ENCODE assay signal across 20 cellular contexts in genomic region chr1:232380131-232380530, GRCh38.
DNase-seq lines count a peak whose midpoint lies in the region; ATAC-seq and TF ChIP-seq lines count a peak whose summit lies in the region.
"Had no signal": no experiment of that assay in that cellular context is flagged by ENCODE, and none has a peak within 500 bp of the region (broad histone marks: within the 10 kb centered on the region; RNA-seq: fewer than 3 reads in every experiment).

No MANE protein-coding gene starts in this region.

- 0 out of 7 replicates have a peak, but pooled peaks cover 0 to 3% (median 0%) of the 10 kb centered on the region in 3 experiments for H3K36me3 Mint-ChIP-seq in H9 (ENCODE audit: insufficient read depth in 1 of 3, low read depth in 3 of 3)
- no peaks in the 10 kb centered on the region for H3K36me3 Mint-ChIP-seq in natural killer cell
- H3K36me3 Mint-ChIP-seq: CD14-positive monocyte; CD4-positive, alpha-beta memory T cell; CD4-positive, CD25-positive, alpha-beta regulatory T cell; CD8-positive, alpha-beta memory T cell had no signal

- WGBS in H9 (ENCODE audit: extremely low coverage, insufficient read length, low lambda C conversion rate), result no CpG with 5 or more reads among the region's 3 CpGs
- WGBS in mesendoderm (ENCODE audit: extremely low coverage, insufficient coverage, low lambda C conversion rate), result no CpG with 5 or more reads among the region's 3 CpGs
- no CpG with 5 or more reads among the region's 3 CpGs for WGBS in trophoblast cell (ENCODE audit: extremely low coverage, insufficient coverage, insufficient read length)

- intact Hi-C loops in natural killer cell (cut with micrococcal nuclease), result no loop called here

- H3K23ac ChIP-seq in H9 (ENCODE audit: insufficient read length, low read depth, low read length) (no peak overlapping the region), mesendoderm (ENCODE audit: low read length) (no peak overlapping the region), trophoblast cell (ENCODE audit: low read length) (no peak overlapping the region)

- no peak overlapping the region for H4K12ac ChIP-seq in trophoblast cell (ENCODE audit: low read depth, low read length)

- no peak overlapping the region for H2AFZ ChIP-seq in H9 (ENCODE audit: low read length)
- H2AFZ ChIP-seq in trophoblast cell (ENCODE audit: insufficient read depth, low read length, poor library complexity), result no peak overlapping the region

- no peak overlapping the region for H3K27ac ChIP-seq in H9 (ENCODE audit: insufficient read length, low read depth, low read length)
- peak overlapping the region; percentile 88 for H3K27ac ChIP-seq in VCaP
- H3K27ac ChIP-seq in mesendoderm (ENCODE audit: low read depth, low read length), result no peak overlapping the region
- H3K27ac ChIP-seq in trophoblast cell (ENCODE audit: low read depth, low read length), result no peak overlapping the region
- H3K27ac ChIP-seq: BLaER1 had no signal

- no peak overlapping the region for H3K4me2 ChIP-seq in H9 (ENCODE audit: insufficient read depth, insufficient read length, low read length)
- H3K4me2 ChIP-seq in mesendoderm (ENCODE audit: low read length), result no peak overlapping the region
- H3K4me2 ChIP-seq in trophoblast cell (ENCODE audit: low read length), result no peak overlapping the region
- H3K4me2 ChIP-seq: BLaER1 had no signal

- H3K9me3 ChIP-seq in H9 (ENCODE audit: control insufficient read depth, low read depth, low read length), result no peaks in the 10 kb centered on the region
- H3K9me3 ChIP-seq in trophoblast cell (ENCODE audit: insufficient read depth, low read depth, low read length), result peaks cover 4% of the 10 kb centered on the region
- H3K9me3 ChIP-seq: BE2C, BLaER1 had no signal

- H2BK5ac ChIP-seq in H9 (ENCODE audit: insufficient read length, low read length), result no peak overlapping the region
- no peak overlapping the region for H2BK5ac ChIP-seq in mesendoderm (ENCODE audit: low read length)
- no peak overlapping the region for H2BK5ac ChIP-seq in trophoblast cell (ENCODE audit: low read depth, low read length, poor library complexity)

- no peak overlapping the region for H4K8ac ChIP-seq in H9 (replicated peaks; ENCODE audit: insufficient read length, low read depth, low read length)
- no peak overlapping the region for H4K8ac ChIP-seq in mesendoderm (ENCODE audit: low read depth, low read length)
- no peak overlapping the region for H4K8ac ChIP-seq in trophoblast cell (ENCODE audit: low read depth, low read length)

- DNase-seq in H9, result peak; percentile 23
- no peak for DNase-seq in mesendoderm
- DNase-seq in trophoblast cell, result no peak
- no peak for DNase-seq in retina
- DNase-seq in putamen (ENCODE audit: low spot score), result no peak
- DNase-seq in natural killer cell, result no peak
- no peak for DNase-seq in GM19238 (ENCODE audit: insufficient read length, low spot score)
- DNase-seq: 8988T; ACHN; BE2C; Calu3; CD4-positive, alpha-beta memory T cell; CD4-positive, CD25-positive, alpha-beta regulatory T cell; CD8-positive, alpha-beta memory T cell; COR-L47; DMS79 treated with DMSO at 0.1 percent for 48 hours; GF-D8 had no signal

- H3K4me3 Mint-ChIP-seq in H9 (no peak overlapping the region), natural killer cell (no peak overlapping the region)
- H3K4me3 Mint-ChIP-seq: CD14-positive monocyte; CD4-positive, alpha-beta memory T cell; CD4-positive, CD25-positive, alpha-beta regulatory T cell; CD8-positive, alpha-beta memory T cell had no signal

- no peaks in the 10 kb centered on the region for H3K79me1 ChIP-seq in H9 (ENCODE audit: insufficient read depth, low read depth, low read length, poor library complexity, severe bottlenecking)
- H3K79me1 ChIP-seq in mesendoderm (ENCODE audit: low read length), result no peaks in the 10 kb centered on the region
- H3K79me1 ChIP-seq in trophoblast cell (ENCODE audit: low read length), result no peaks in the 10 kb centered on the region

- H3K56ac ChIP-seq in H9 (ENCODE audit: insufficient read length, low read depth, low read length), result no peak overlapping the region
- no peak overlapping the region for H3K56ac ChIP-seq in mesendoderm (ENCODE audit: low read length)

- H2BK120ac ChIP-seq in H9 (ENCODE audit: low read depth, low read length, poor library complexity, severe bottlenecking) (no peak overlapping the region), mesendoderm (ENCODE audit: low read depth, low read length) (no peak overlapping the region), trophoblast cell (ENCODE audit: insufficient read depth, low read length, poor library complexity) (no peak overlapping the region)

- no peak for ATAC-seq in natural killer cell

- H3K14ac ChIP-seq in H9 (ENCODE audit: insufficient read depth, low read length) (no peak overlapping the region), trophoblast cell (ENCODE audit: low read length) (no peak overlapping the region)

- H3K27ac Mint-ChIP-seq in H9 (no peak overlapping the region), natural killer cell (no peak overlapping the region)
- H3K27ac Mint-ChIP-seq: CD14-positive monocyte; CD4-positive, CD25-positive, alpha-beta regulatory T cell; CD8-positive, alpha-beta memory T cell had no signal

- H3K23me2 ChIP-seq in H9 (ENCODE audit: insufficient read length, low read depth, low read length, poor library complexity, severe bottlenecking), result no peaks in the 10 kb centered on the region

- no peak overlapping the region for H4K5ac ChIP-seq in H9 (ENCODE audit: insufficient read length, low read depth, low read length)
- H4K5ac ChIP-seq in mesendoderm (ENCODE audit: low read length), result no peak overlapping the region

- H3K27me3 Mint-ChIP-seq in H9 (ENCODE audit: low read depth) (peaks cover 17% of the 10 kb centered on the region), natural killer cell (ENCODE audit: low read depth in 2 of 2) (peaks cover 19 to 22% of the 10 kb centered on the region in 2 donors)

- no peak overlapping the region for H3T11ph ChIP-seq in H9 (ENCODE audit: low read length)

- H2BK15ac ChIP-seq in H9 (ENCODE audit: low read depth, low read length) (no peak overlapping the region), mesendoderm (replicated peaks; ENCODE audit: low read depth) (no peak overlapping the region)

- no peaks in the 10 kb centered on the region for H3K36me3 ChIP-seq in mesendoderm (ENCODE audit: control insufficient read depth, insufficient read depth, low read length)
- no peaks in the 10 kb centered on the region for H3K36me3 ChIP-seq in trophoblast cell (ENCODE audit: control insufficient read depth in 1 of 2, insufficient read depth in 2 of 2, low read length in 2 of 2)
- H3K36me3 ChIP-seq: BE2C, BLaER1 had no signal

- H3K9me3 Mint-ChIP-seq in H9 (no peaks in the 10 kb centered on the region), natural killer cell (no peaks in the 10 kb centered on the region)
- H3K9me3 Mint-ChIP-seq: CD4-positive, alpha-beta memory T cell; CD8-positive, alpha-beta memory T cell had no signal

- H3K18ac ChIP-seq in H9 (ENCODE audit: insufficient read length, low read depth, low read length) (no peak overlapping the region), mesendoderm (ENCODE audit: low read length) (no peak overlapping the region), trophoblast cell (ENCODE audit: low read length) (no peak overlapping the region)

- no peak overlapping the region for H3K4ac ChIP-seq in H9 (ENCODE audit: low read depth, low read length)
- H3K4ac ChIP-seq in mesendoderm (ENCODE audit: low read depth, low read length), result no peak overlapping the region
- H3K4ac ChIP-seq in trophoblast cell (ENCODE audit: low read depth, low read length), result no peak overlapping the region

- H3K4me3 ChIP-seq in mesendoderm (ENCODE audit: low read length) (no peak overlapping the region), trophoblast cell (ENCODE audit: low read depth, low read length) (no peak overlapping the region)
- H3K4me3 ChIP-seq: BLaER1 had no signal

- H2AK5ac ChIP-seq in H9 (ENCODE audit: insufficient read length, low read length) (no peak overlapping the region), mesendoderm (ENCODE audit: low read length) (peak overlapping the region; percentile 24), trophoblast cell (ENCODE audit: low read length) (peak overlapping the region; percentile 38)

- H2BK12ac ChIP-seq in H9 (ENCODE audit: insufficient read length, low read depth, low read length), result no peak overlapping the region
- H2BK12ac ChIP-seq in trophoblast cell (ENCODE audit: low read length), result no peak overlapping the region

- H3K4me1 ChIP-seq in H9 (ENCODE audit: insufficient read depth, low read length) (0 out of 2 replicates have a peak, but pooled peaks cover 3% of the 10 kb centered on the region), mesendoderm (ENCODE audit: control insufficient read depth, low read depth, low read length) (peaks cover 5% of the 10 kb centered on the region), trophoblast cell (ENCODE audit: control insufficient read depth in 1 of 2, insufficient read depth in 2 of 2, low read length in 2 of 2) (peaks cover 11 to 16% of the 10 kb centered on the region in 2 experiments)
- H3K4me1 ChIP-seq: BE2C, BLaER1 had no signal

- H3K79me2 ChIP-seq in H9 (ENCODE audit: insufficient read depth, low read length) (no peaks in the 10 kb centered on the region), mesendoderm (ENCODE audit: control insufficient read depth, insufficient read depth, low read length) (no peaks in the 10 kb centered on the region), trophoblast cell (ENCODE audit: control insufficient read depth, insufficient read depth, low read length, poor library complexity) (no peaks in the 10 kb centered on the region)

- no peaks in the 10 kb centered on the region for H4K20me1 ChIP-seq in H9 (ENCODE audit: control insufficient read depth, insufficient read depth, insufficient read length)
- H4K20me1 ChIP-seq: BLaER1 had no signal

- H3K27me3 ChIP-seq in H9 (ENCODE audit: insufficient read depth, low read length) (no peaks in the 10 kb centered on the region), mesendoderm (ENCODE audit: insufficient read depth, low read length, poor library complexity) (no peaks in the 10 kb centered on the region), trophoblast cell (ENCODE audit: insufficient read depth, low read length) (no peaks in the 10 kb centered on the region)
- H3K27me3 ChIP-seq: BE2C, BLaER1 had no signal

- TF ChIP-seq CTCF in H9 (conservative IDR thresholded peaks at IDR 0.05) (no peak), VCaP (conservative IDR thresholded peaks at IDR 0.05) (no peak), natural killer cell (IDR thresholded peaks at IDR 0.05) (no peak)

- no peak overlapping the region for H2BK20ac ChIP-seq in H9 (ENCODE audit: low read depth, low read length, poor library complexity, severe bottlenecking)

- no peak overlapping the region for H4K91ac ChIP-seq in H9 (ENCODE audit: insufficient read length, low read depth, low read length)
- H4K91ac ChIP-seq in trophoblast cell (ENCODE audit: low read depth, low read length), result no peak overlapping the region

- peaks cover 17 to 18% of the 10 kb centered on the region in 2 experiments for H3K4me1 Mint-ChIP-seq in H9
- no peaks in the 10 kb centered on the region for H3K4me1 Mint-ChIP-seq in natural killer cell
- H3K4me1 Mint-ChIP-seq: CD14-positive monocyte; CD4-positive, alpha-beta memory T cell; CD4-positive, CD25-positive, alpha-beta regulatory T cell; CD8-positive, alpha-beta memory T cell had no signal

- H3K9ac ChIP-seq in H9 (ENCODE audit: extremely low read depth, insufficient read length, low read length) (no peak overlapping the region), mesendoderm (ENCODE audit: low read length) (no peak overlapping the region), trophoblast cell (ENCODE audit: low read length) (no peak overlapping the region)
- H3K9ac ChIP-seq: BLaER1 had no signal
